Comparison of ENCODE assay signal across 24 cellular contexts in genomic region chr6:162264581-162264980, GRCh38.
"Had no signal": no experiment of that assay in that cellular context is flagged by ENCODE, and none has a peak within 500 bp of the region (broad histone marks: within the 10 kb centered on the region; RNA-seq: fewer than 3 reads in every experiment).

No MANE protein-coding gene starts in this region.

- H3K4me3 ChIP-seq: colonic mucosa, esophagus muscularis mucosa, gastroesophageal sphincter, heart right ventricle, lower lobe of right lung, ovary, right lobe of liver, stomach, thyroid gland, vagina had no signal

- H3K27me3 ChIP-seq: colonic mucosa, esophagus muscularis mucosa, foreskin keratinocyte, gastroesophageal sphincter, heart right ventricle, ovary, right lobe of liver, stomach, thyroid gland, vagina had no signal

- H3K36me3 Mint-ChIP-seq: natural killer cell had no signal

- H3K27me3 Mint-ChIP-seq: dendritic cell treated with granulocyte-macrophage colony-stimulating factor and Interleukin-4, amounts not matched to agents 40 ng/mL and 50 ng/mL, for 4 days had no signal

- H3K27ac ChIP-seq: colonic mucosa, esophagus muscularis mucosa, foreskin keratinocyte, gastroesophageal sphincter, heart right ventricle, lower lobe of right lung, ovary, right lobe of liver, stomach, thyroid gland, vagina had no signal

- H3K36me3 ChIP-seq: colonic mucosa, esophagus muscularis mucosa, gastroesophageal sphincter, heart right ventricle, lower lobe of right lung, ovary, right lobe of liver, stomach, thyroid gland, vagina had no signal

- H3K4me1 Mint-ChIP-seq: natural killer cell had no signal

- H3K4me1 ChIP-seq: colonic mucosa, foreskin keratinocyte, gastroesophageal sphincter, heart right ventricle, lower lobe of right lung, right lobe of liver, stomach, thyroid gland, vagina had no signal

- ATAC-seq: foreskin keratinocyte, gastroesophageal sphincter, heart right ventricle, left ventricle myocardium superior, lower lobe of right lung, natural killer cell, right lobe of liver had no signal

- H3K9me3 Mint-ChIP-seq: endodermal cell had no signal

- H3K27ac Mint-ChIP-seq: dendritic cell treated with granulocyte-macrophage colony-stimulating factor and Interleukin-4, amounts not matched to agents 40 ng/mL and 50 ng/mL, for 4 days; endodermal cell; natural killer cell had no signal

- DNase-seq: colonic mucosa; effector CD8-positive, alpha-beta T cell; endodermal cell; foreskin keratinocyte; heart right ventricle; hippocampal formation; left ventricle myocardium superior; lower lobe of right lung; natural killer cell; occipital lobe; ovary; right lobe of liver; small intestine; stimulated activated CD4-positive, alpha-beta T cell treated with anti-CD3 and anti-CD28 coated beads, Interleukin-15, amount 100 ng/mL, for 24 hours; stimulated activated CD4-positive, alpha-beta T cell treated with anti-CD3 and anti-CD28 coated beads, Interleukin-2, amount 100 ng/mL, for 48 hours; stimulated activated CD8-positive, alpha-beta memory T cell treated with anti-CD3 and anti-CD28 coated beads, Interleukin-4, amount 100 ng/mL, for 48 hours; stimulated activated naive CD4-positive, alpha-beta T cell; stomach; thyroid gland; trophoblast cell had no signal

- H3K4me3 Mint-ChIP-seq: dendritic cell treated with granulocyte-macrophage colony-stimulating factor and Interleukin-4, amounts not matched to agents 40 ng/mL and 50 ng/mL, for 4 days; endodermal cell; natural killer cell had no signal
